In genomic region chr12:52582971-52583456, GRCh38 we compare ENCODE assay signal across 8 cellular contexts. TPM values are rescaled to one million over a fixed set of nuclear protein-coding genes. Genes with fewer than 3 reads are reported as not detected.
A peak's percentile ranks its signal among the peaks of the same experiment; 100 is the strongest.
DNase-seq lines count a peak whose midpoint lies in the region; ATAC-seq and TF ChIP-seq lines count a peak whose summit lies in the region.

No MANE protein-coding gene starts in this region.

- WGBS in body of pancreas, 2 donors, result 10 to 14% methylated on average over 5 to 7 of the region's 7 CpGs
- WGBS in spleen, 5 donors, result 13 to 16% (median 15%) methylated on average over 6 to 7 of the region's 7 CpGs

- TF ChIP-seq CTCF in GM12875 (IDR thresholded peaks at IDR 0.05; ENCODE audit: borderline replicate concordance, insufficient read depth, low read depth, low read length) (peak; percentile 57), body of pancreas (IDR thresholded peaks at IDR 0.05) (peak; percentile 43 to 84 (median 73)), spleen (IDR thresholded peaks at IDR 0.05 in 8 of 11, conservative IDR thresholded peaks at IDR 0.05 in 3 of 11) (peak in 10 of 11 experiments; percentile 31 to 77 (median 60))

- intact Hi-C loops in body of pancreas (cut with DNase I), result loop anchor here (5.0 to 10.0 kb wide), 2 partner anchors 289 to 392 kb away; no protein-coding TSS in a partner anchor
- intact Hi-C loops in spleen (cut with DNase I; ENCODE audit: low total_unique reads), result loop anchor here (5.0 to 10.0 kb wide), 3 partner anchors 279 to 392 kb away; no protein-coding TSS in a partner anchor
- intact Hi-C loops in posterior vena cava (cut with DNase I), result loop anchor here (2.0 to 10.0 kb wide), 3 partner anchors 288 to 402 kb away; no protein-coding TSS in a partner anchor

- no peak overlapping the region for H3K27ac ChIP-seq in body of pancreas
- H3K27ac ChIP-seq in spleen, result no peak overlapping the region

- H3K9me3 ChIP-seq in body of pancreas (no peaks in the 10 kb centered on the region), spleen (no peaks in the 10 kb centered on the region)

- H3K36me3 ChIP-seq in body of pancreas (replicated peaks in 1 of 2; ENCODE audit: insufficient read depth in 1 of 2, low read depth in 2 of 2), result no peaks in the 10 kb centered on the region
- H3K36me3 ChIP-seq in spleen, result no peaks in the 10 kb centered on the region

- no peaks in the 10 kb centered on the region for H3K27me3 ChIP-seq in body of pancreas
- H3K27me3 ChIP-seq in spleen (replicated peaks in 1 of 7), result peaks cover 0 to 24% (median 0%) of the 10 kb centered on the region in 7 donors

- H3K4me1 ChIP-seq in body of pancreas (no peaks in the 10 kb centered on the region), spleen (peaks cover 0 to 8% (median 0%) of the 10 kb centered on the region in 6 donors)

- ATAC-seq in body of pancreas, result peak; percentile 91
- ATAC-seq in HG03342 (IDR thresholded peaks at IDR 0.05; ENCODE audit: unreplicated experiment), result no peak

- peak; percentile 35 for DNase-seq in NCI-H146 (lab: John Stamatoyannopoulos, UW)
- peak; percentile 65 for DNase-seq in UCSD-AML1 (lab: John Stamatoyannopoulos, UW; ENCODE audit: unreplicated experiment)
- peak; percentile 57 to 74 (median 70) for DNase-seq in body of pancreas
- DNase-seq in iPS DF 19.7 (ENCODE audit: low read depth, low spot score), result peak; percentile 40
- DNase-seq in spleen, result peak; percentile 71
- no peak for DNase-seq in posterior vena cava (ENCODE audit: low spot score)

- TF ChIP-seq POLR2A in body of pancreas (IDR thresholded peaks at IDR 0.05) (no peak), spleen (IDR thresholded peaks at IDR 0.05) (no peak)

- H3K4me3 ChIP-seq in GM12875 (ENCODE audit: low read depth, low read length), result no peak overlapping the region
- no peak overlapping the region for H3K4me3 ChIP-seq in body of pancreas
- H3K4me3 ChIP-seq in spleen, result no peak overlapping the region

RNA-seq across cellular contexts. Expression of gene KRT74, which starts 9.4 kb away (rescaled TPM):
- total RNA-seq in body of pancreas, result not detected
- not detected for total RNA-seq in spleen
- polyA plus RNA-seq in spleen, result not detected
- not detected for total RNA-seq in posterior vena cava

RNA-seq across cellular contexts. Expression of gene KRT72, which starts 18.2 kb away (rescaled TPM):
- total RNA-seq in body of pancreas, result not detected
- total RNA-seq in spleen, result 1 to 10 TPM in 2 of 7 donors, under 1 TPM in 4, not detected in 1; 0.52 to 2.2 (median 0.78) TPM
- 1 to 10 TPM in 2 of 3 donors, under 1 TPM in 1; 0.86 to 1.7 (median 1.4) TPM for polyA plus RNA-seq in spleen
- not detected for total RNA-seq in posterior vena cava

RNA-seq across cellular contexts. Expression of gene KRT71, which starts 30.1 kb away (rescaled TPM):
- not detected for total RNA-seq in body of pancreas
- not detected for total RNA-seq in spleen
- polyA plus RNA-seq in spleen, result not detected
- not detected for total RNA-seq in posterior vena cava

RNA-seq across cellular contexts. Expression of gene KRT73, which starts 35.3 kb away (rescaled TPM):
- total RNA-seq in body of pancreas (1 to 10 TPM in 1 of 2 donors, not detected in 1; 1.3 TPM), spleen (1 to 10 TPM in 3 of 7 donors, under 1 TPM in 4; 0.13 to 1.4 (median 0.59) TPM), posterior vena cava (not detected)
- under 1 TPM; 0.04 to 0.20 (median 0.16) TPM for polyA plus RNA-seq in spleen
